In the genomic region with DNA sequence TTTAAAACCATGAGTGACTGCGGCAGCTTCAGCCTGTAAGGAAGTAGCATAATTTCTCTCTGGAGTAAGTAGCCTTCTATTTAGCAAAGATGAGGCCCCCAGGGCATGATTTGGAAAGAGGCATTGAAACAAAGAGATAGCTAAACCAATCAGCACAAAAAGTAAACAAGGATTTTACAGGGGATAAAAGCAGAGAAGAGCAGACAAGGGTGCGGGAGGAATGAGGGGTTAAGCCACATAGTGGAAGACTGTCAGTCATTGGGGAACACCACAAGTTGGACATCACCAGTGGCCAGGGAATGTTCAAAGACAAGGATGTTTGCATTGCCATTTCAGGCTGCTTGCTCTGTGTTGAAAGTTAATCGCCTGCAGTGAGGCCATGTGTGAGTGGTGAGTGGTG, we compare ENCODE assay signal across 2 cellular contexts.
TF ChIP-seq lines count a peak whose summit lies in the region.

No MANE protein-coding gene starts in this region.

TF ChIP-seq in HepG2, 621 proteins besides CTCF, POLR2A, EP300 and RAD21 (continues in another document):
- TF ChIP-seq CBFB (CRISPR knock-in tag; IDR thresholded peaks at IDR 0.05) (0 out of 2 replicates have a peak, but pooled peaks have one; percentile 50), HMG20A (CRISPR knock-in tag; IDR thresholded peaks at IDR 0.05; ENCODE audit: borderline replicate concordance) (peak; percentile 67; the same call in 1 of the 2 replicates), ZNF644 (CRISPR knock-in tag; IDR thresholded peaks at IDR 0.05; ENCODE audit: low read depth) (peak; percentile 62; the same call in 1 of the 2 replicates), ZNF652 (CRISPR knock-in tag; IDR thresholded peaks at IDR 0.05; ENCODE audit: borderline replicate concordance, low read depth) (peak; percentile 48; the same call in 1 of the 2 replicates), HMG20B (CRISPR knock-in tag; conservative IDR thresholded peaks at IDR 0.05) (peak; percentile 65; the same call in 1 of the 2 replicates), MAFF (IDR thresholded peaks at IDR 0.05; ENCODE audit: low read depth, low read length) (no peak), CREM (IDR thresholded peaks at IDR 0.05) (peak; percentile 44; the same call in 1 of the 2 replicates), CREM (CRISPR knock-in tag; IDR thresholded peaks at IDR 0.05) (no peak), SRF (IDR thresholded peaks at IDR 0.05; ENCODE audit: low read depth, low read length) (0 out of 2 replicates have a peak, but pooled peaks have one; percentile 20), FOSL2 (CRISPR knock-in tag; IDR thresholded peaks at IDR 0.05) (peak; percentile 60), ZFP62 (CRISPR knock-in tag; IDR thresholded peaks at IDR 0.05) (no peak), POLR2G (IDR thresholded peaks at IDR 0.05; ENCODE audit: low read depth, low read length) (no peak), ZMYM4 (CRISPR knock-in tag; IDR thresholded peaks at IDR 0.05) (0 out of 2 replicates have a peak, but pooled peaks have one; percentile 12), TBX3 (IDR thresholded peaks at IDR 0.05; ENCODE audit: borderline replicate concordance) (peak; percentile 36; the same call in 1 of the 2 replicates), ZSCAN22 (CRISPR knock-in tag; IDR thresholded peaks at IDR 0.05) (no peak), NCOA2 (CRISPR knock-in tag; IDR thresholded peaks at IDR 0.05) (peak; percentile 45; the same call in 1 of the 2 replicates), KLF12 (CRISPR knock-in tag; IDR thresholded peaks at IDR 0.05; ENCODE audit: borderline replicate concordance) (no peak), NFKB2 (CRISPR knock-in tag; IDR thresholded peaks at IDR 0.05; ENCODE audit: borderline replicate concordance) (no peak), ZNF839 (CRISPR knock-in tag; IDR thresholded peaks at IDR 0.05; ENCODE audit: borderline replicate concordance) (no peak)
- TF ChIP-seq, protein P1, sequence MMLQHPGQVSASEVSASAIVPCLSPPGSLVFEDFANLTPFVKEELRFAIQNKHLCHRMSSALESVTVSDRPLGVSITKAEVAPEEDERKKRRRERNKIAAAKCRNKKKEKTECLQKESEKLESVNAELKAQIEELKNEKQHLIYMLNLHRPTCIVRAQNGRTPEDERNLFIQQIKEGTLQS (CRISPR knock-in tag; IDR thresholded peaks at IDR 0.05): peak; percentile 43
- TF ChIP-seq, protein P2, sequence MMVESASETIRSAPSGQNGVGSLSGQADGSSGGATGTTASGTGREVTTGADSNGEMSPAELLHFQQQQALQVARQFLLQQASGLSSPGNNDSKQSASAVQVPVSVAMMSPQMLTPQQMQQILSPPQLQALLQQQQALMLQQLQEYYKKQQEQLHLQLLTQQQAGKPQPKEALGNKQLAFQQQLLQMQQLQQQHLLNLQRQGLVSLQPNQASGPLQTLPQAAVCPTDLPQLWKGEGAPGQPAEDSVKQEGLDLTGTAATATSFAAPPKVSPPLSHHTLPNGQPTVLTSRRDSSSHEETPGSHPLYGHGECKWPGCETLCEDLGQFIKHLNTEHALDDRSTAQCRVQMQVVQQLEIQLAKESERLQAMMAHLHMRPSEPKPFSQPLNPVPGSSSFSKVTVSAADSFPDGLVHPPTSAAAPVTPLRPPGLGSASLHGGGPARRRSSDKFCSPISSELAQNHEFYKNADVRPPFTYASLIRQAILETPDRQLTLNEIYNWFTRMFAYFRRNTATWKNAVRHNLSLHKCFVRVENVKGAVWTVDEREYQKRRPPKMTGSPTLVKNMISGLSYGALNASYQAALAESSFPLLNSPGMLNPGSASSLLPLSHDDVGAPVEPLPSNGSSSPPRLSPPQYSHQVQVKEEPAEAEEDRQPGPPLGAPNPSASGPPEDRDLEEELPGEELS (CRISPR knock-in tag; IDR thresholded peaks at IDR 0.05): no peak
- TF ChIP-seq, protein P3, sequence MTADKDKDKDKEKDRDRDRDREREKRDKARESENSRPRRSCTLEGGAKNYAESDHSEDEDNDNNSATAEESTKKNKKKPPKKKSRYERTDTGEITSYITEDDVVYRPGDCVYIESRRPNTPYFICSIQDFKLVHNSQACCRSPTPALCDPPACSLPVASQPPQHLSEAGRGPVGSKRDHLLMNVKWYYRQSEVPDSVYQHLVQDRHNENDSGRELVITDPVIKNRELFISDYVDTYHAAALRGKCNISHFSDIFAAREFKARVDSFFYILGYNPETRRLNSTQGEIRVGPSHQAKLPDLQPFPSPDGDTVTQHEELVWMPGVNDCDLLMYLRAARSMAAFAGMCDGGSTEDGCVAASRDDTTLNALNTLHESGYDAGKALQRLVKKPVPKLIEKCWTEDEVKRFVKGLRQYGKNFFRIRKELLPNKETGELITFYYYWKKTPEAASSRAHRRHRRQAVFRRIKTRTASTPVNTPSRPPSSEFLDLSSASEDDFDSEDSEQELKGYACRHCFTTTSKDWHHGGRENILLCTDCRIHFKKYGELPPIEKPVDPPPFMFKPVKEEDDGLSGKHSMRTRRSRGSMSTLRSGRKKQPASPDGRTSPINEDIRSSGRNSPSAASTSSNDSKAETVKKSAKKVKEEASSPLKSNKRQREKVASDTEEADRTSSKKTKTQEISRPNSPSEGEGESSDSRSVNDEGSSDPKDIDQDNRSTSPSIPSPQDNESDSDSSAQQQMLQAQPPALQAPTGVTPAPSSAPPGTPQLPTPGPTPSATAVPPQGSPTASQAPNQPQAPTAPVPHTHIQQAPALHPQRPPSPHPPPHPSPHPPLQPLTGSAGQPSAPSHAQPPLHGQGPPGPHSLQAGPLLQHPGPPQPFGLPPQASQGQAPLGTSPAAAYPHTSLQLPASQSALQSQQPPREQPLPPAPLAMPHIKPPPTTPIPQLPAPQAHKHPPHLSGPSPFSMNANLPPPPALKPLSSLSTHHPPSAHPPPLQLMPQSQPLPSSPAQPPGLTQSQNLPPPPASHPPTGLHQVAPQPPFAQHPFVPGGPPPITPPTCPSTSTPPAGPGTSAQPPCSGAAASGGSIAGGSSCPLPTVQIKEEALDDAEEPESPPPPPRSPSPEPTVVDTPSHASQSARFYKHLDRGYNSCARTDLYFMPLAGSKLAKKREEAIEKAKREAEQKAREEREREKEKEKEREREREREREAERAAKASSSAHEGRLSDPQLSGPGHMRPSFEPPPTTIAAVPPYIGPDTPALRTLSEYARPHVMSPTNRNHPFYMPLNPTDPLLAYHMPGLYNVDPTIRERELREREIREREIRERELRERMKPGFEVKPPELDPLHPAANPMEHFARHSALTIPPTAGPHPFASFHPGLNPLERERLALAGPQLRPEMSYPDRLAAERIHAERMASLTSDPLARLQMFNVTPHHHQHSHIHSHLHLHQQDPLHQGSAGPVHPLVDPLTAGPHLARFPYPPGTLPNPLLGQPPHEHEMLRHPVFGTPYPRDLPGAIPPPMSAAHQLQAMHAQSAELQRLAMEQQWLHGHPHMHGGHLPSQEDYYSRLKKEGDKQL (CRISPR knock-in tag; IDR thresholded peaks at IDR 0.05; ENCODE audit: low read depth): peak; percentile 81
- TF ChIP-seq, protein P4, sequence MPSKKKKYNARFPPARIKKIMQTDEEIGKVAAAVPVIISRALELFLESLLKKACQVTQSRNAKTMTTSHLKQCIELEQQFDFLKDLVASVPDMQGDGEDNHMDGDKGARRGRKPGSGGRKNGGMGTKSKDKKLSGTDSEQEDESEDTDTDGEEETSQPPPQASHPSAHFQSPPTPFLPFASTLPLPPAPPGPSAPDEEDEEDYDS (CRISPR knock-in tag; IDR thresholded peaks at IDR 0.05): 0 out of 2 replicates have a peak, but pooled peaks have one; percentile 14
- TF ChIP-seq, protein P5, sequence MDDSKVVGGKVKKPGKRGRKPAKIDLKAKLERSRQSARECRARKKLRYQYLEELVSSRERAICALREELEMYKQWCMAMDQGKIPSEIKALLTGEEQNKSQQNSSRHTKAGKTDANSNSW (CRISPR knock-in tag; IDR thresholded peaks at IDR 0.05; ENCODE audit: borderline replicate concordance): no peak

TF ChIP-seq in H1, 55 proteins besides CTCF, POLR2A, EP300 and RAD21:
- TF ChIP-seq GTF2F1 (IDR thresholded peaks at IDR 0.05; ENCODE audit: borderline replicate concordance, low read depth, low read length) (no peak), NRF1 (IDR thresholded peaks at IDR 0.05; ENCODE audit: low read depth, low read length) (no peak), SIX5 (IDR thresholded peaks at IDR 0.05; ENCODE audit: low read depth, low read length) (no peak), CREB1 (IDR thresholded peaks at IDR 0.05) (no peak), CHD2 (IDR thresholded peaks at IDR 0.05; ENCODE audit: low read length) (no peak), SP4 (IDR thresholded peaks at IDR 0.05; ENCODE audit: low read length) (no peak), KDM5A (IDR thresholded peaks at IDR 0.05; ENCODE audit: low read length) (no peak), POU5F1 (IDR thresholded peaks at IDR 0.05; ENCODE audit: low read depth, low read length) (no peak), CHD1 (IDR thresholded peaks at IDR 0.05; ENCODE audit: low read depth, low read length) (no peak), JUN (IDR thresholded peaks at IDR 0.05; ENCODE audit: low read depth, low read length) (no peak)
- TF ChIP-seq, protein P6, sequence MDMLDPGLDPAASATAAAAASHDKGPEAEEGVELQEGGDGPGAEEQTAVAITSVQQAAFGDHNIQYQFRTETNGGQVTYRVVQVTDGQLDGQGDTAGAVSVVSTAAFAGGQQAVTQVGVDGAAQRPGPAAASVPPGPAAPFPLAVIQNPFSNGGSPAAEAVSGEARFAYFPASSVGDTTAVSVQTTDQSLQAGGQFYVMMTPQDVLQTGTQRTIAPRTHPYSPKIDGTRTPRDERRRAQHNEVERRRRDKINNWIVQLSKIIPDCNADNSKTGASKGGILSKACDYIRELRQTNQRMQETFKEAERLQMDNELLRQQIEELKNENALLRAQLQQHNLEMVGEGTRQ (IDR thresholded peaks at IDR 0.05; ENCODE audit: low read length): no peak
